ENCODE assay signal across 14 cellular contexts in genomic region chr4:28555851-28556250, GRCh38.
DNase-seq lines count a peak whose midpoint lies in the region; ATAC-seq and TF ChIP-seq lines count a peak whose summit lies in the region.
"Had no signal": no experiment of that assay in that cellular context is flagged by ENCODE, and none has a peak within 500 bp of the region (broad histone marks: within the 10 kb centered on the region; RNA-seq: fewer than 3 reads in every experiment).

No MANE protein-coding gene starts in this region.

- no peak overlapping the region for H3K4me2 ChIP-seq in mesenchymal stem cell (ENCODE audit: low read length, poor library complexity, severe bottlenecking)

- H4K8ac ChIP-seq in mesenchymal stem cell (ENCODE audit: low read length) = no peak overlapping the region

- H3K4me3 ChIP-seq in epithelial cell of esophagus (ENCODE audit: low read length) (no peak overlapping the region), mesenchymal stem cell (ENCODE audit: insufficient read depth in 1 of 2, low read depth in 1 of 2, low read length in 2 of 2) (no peak overlapping the region)

- no peak overlapping the region for H3K14ac ChIP-seq in mesenchymal stem cell (ENCODE audit: low read length in 2 of 2)

- H2BK12ac ChIP-seq in mesenchymal stem cell (ENCODE audit: low read length in 2 of 2) = no peak overlapping the region

- WGBS in mesenchymal stem cell = 62% methylated on average over 2 of the region's 2 CpGs

- H3K36me3 ChIP-seq in mesenchymal stem cell (ENCODE audit: control insufficient read depth in 1 of 2, insufficient read depth in 2 of 2, low read depth in 1 of 2, low read length in 2 of 2) = no peaks in the 10 kb centered on the region

- no peak overlapping the region for H3K27ac ChIP-seq in mesenchymal stem cell (ENCODE audit: low read length, poor library complexity, severe bottlenecking)

- H3K18ac ChIP-seq in mesenchymal stem cell (ENCODE audit: low read depth in 1 of 2, low read length in 2 of 2) = no peak overlapping the region

- no peak overlapping the region for H2BK5ac ChIP-seq in mesenchymal stem cell (ENCODE audit: low read depth, low read length, poor library complexity, severe bottlenecking)

- no peaks in the 10 kb centered on the region for H3K27me3 ChIP-seq in mesenchymal stem cell (ENCODE audit: control insufficient read depth in 1 of 2, insufficient read depth in 1 of 2, low read length in 2 of 2)

- H2AFZ ChIP-seq in mesenchymal stem cell (ENCODE audit: low read depth, low read length) = no peak overlapping the region

- TF ChIP-seq CTCF in epithelial cell of esophagus (IDR thresholded peaks at IDR 0.05; ENCODE audit: insufficient read depth, low read depth, low read length, missing control alignments) = no peak

- no peak overlapping the region for H3K9ac ChIP-seq in mesenchymal stem cell (ENCODE audit: low read length)

- DNase-seq in AG08395 (ENCODE audit: low spot score) (peak; percentile 6), T1000 (lab: John Stamatoyannopoulos, UW) (peak; percentile 41), epithelial cell of esophagus (ENCODE audit: low read depth) (peak; percentile 20), mesenchymal stem cell (peak; percentile 1), islet precursor cell (no peak)
- no peak for DNase-seq in stimulated activated naive CD4-positive, alpha-beta T cell treated with Interleukin-2 at 50 U/mL for 16 hours (lab: John Stamatoyannopoulos, UW)
- no peak for DNase-seq in stimulated activated CD4-positive, alpha-beta T cell treated with anti-CD3 and anti-CD28 coated beads, Interleukin-2, amount 100 ng/mL, for 24 hours
- DNase-seq: DND-41, GF-D8, KG1, NCI-H1105, NCI-H1694 treated with DMSO at 0.1 percent for 48 hours, NCI-H69 had no signal

- H4K91ac ChIP-seq in mesenchymal stem cell (ENCODE audit: low read length) = no peak overlapping the region

- H2BK15ac ChIP-seq in mesenchymal stem cell (ENCODE audit: low read depth, poor library complexity, severe bottlenecking) = no peak overlapping the region

- no peaks in the 10 kb centered on the region for H3K79me1 ChIP-seq in mesenchymal stem cell (replicated peaks; ENCODE audit: low read length, poor library complexity, severe bottlenecking)

- peaks cover 3% of the 10 kb centered on the region for H3K9me3 ChIP-seq in mesenchymal stem cell (ENCODE audit: control insufficient read depth, low read length)

- H3K23ac ChIP-seq in mesenchymal stem cell (ENCODE audit: low read length in 2 of 2) = no peak overlapping the region

- no peak overlapping the region for H2AK5ac ChIP-seq in mesenchymal stem cell (ENCODE audit: low read length, severe bottlenecking)

- ATAC-seq in HG02623 (IDR thresholded peaks at IDR 0.05; ENCODE audit: unreplicated experiment) = no peak

- H3K4ac ChIP-seq in mesenchymal stem cell (ENCODE audit: low read depth in 1 of 2, low read length in 2 of 2) = no peak overlapping the region

- H2BK120ac ChIP-seq in mesenchymal stem cell (ENCODE audit: low read depth, low read length) = no peak overlapping the region

- H3K4me1 ChIP-seq in mesenchymal stem cell (ENCODE audit: control insufficient read depth, insufficient read depth, low read depth, low read length) = no peaks in the 10 kb centered on the region

Comparison
In these comparisons a context has a peak if more than half of its experiments do, and no peak if none do; other contexts are left out.
1. DNase-seq: peak in AG08395 (single experiment), T1000 (single experiment), epithelial cell of esophagus (single experiment) and mesenchymal stem cell (single experiment); none in stimulated activated naive CD4-positive, alpha-beta T cell treated with Interleukin-2 at 50 U/mL for 16 hours (single experiment), stimulated activated CD4-positive, alpha-beta T cell treated with anti-CD3 and anti-CD28 coated beads, Interleukin-2, amount 100 ng/mL, for 24 hours (0 of 2) and islet precursor cell (single experiment).